20 cellular contexts compared by ENCODE assay signal in genomic region chr19:38640368-38640767, GRCh38. TPM values are rescaled to one million over a fixed set of nuclear protein-coding genes. Genes with fewer than 3 reads are reported as not detected.
DNase-seq lines count a peak whose midpoint lies in the region; ATAC-seq and TF ChIP-seq lines count a peak whose summit lies in the region.
"Had no signal": no experiment of that assay in that cellular context is flagged by ENCODE, and none has a peak within 500 bp of the region (broad histone marks: within the 10 kb centered on the region; RNA-seq: fewer than 3 reads in every experiment).

No MANE protein-coding gene starts in this region.

- peak overlapping the region in 6 of 12 donors; percentile 1 to 35 (median 18) for H3K4me3 ChIP-seq in heart left ventricle
- H3K4me3 ChIP-seq in lower lobe of right lung = no peak overlapping the region
- H3K4me3 ChIP-seq: SK-N-MC had no signal

- H3K27me3 Mint-ChIP-seq in type B pancreatic cell = no peaks in the 10 kb centered on the region
- no peaks in the 10 kb centered on the region for H3K27me3 Mint-ChIP-seq in activated naive CD8-positive, alpha-beta T cell treated with anti-CD3 and anti-CD28 coated beads for 36 hours
- H3K27me3 Mint-ChIP-seq: CD4-positive, CD25-positive, alpha-beta regulatory T cell; dendritic cell treated with granulocyte-macrophage colony-stimulating factor and Interleukin-4, amounts not matched to agents 40 ng/mL and 50 ng/mL, for 4 days; IgD-negative memory B cell; stimulated activated naive CD8-positive, alpha-beta T cell treated with anti-CD3 and anti-CD28 coated beads, Interleukin-15, Interleukin-2, amounts not matched to agents 100 ng/mL and 50 ng/mL, for 24 hours had no signal

- peak in 3 of 5 donors; percentile 32 to 64 (median 54) for DNase-seq in heart left ventricle
- no peak for DNase-seq in cardiac septum (ENCODE audit: low spot score)
- DNase-seq in lower lobe of right lung = no peak
- DNase-seq in type B pancreatic cell (ENCODE audit: extremely low spot score, unreplicated experiment) = no peak
- no peak for DNase-seq in activated naive CD8-positive, alpha-beta T cell treated with anti-CD3 and anti-CD28 coated beads for 36 hours
- no peak for DNase-seq in MV-4-11 (lab: John Stamatoyannopoulos, UW)
- DNase-seq: activated naive CD4-positive, alpha-beta T cell treated with anti-CD3 and anti-CD28 coated beads, Interleukin-2, amount 50 U/mL, for 16 hours; CD4-positive, CD25-positive, alpha-beta regulatory T cell; H7; NCI-H1048; NCI-H526 treated with DMSO at 0.1 percent for 48 hours; stimulated activated CD4-positive, alpha-beta T cell treated with anti-CD3 and anti-CD28 coated beads, Interleukin-15, amount 100 ng/mL, for 24 hours; T1000 had no signal

- ATAC-seq in heart left ventricle (peak in 3 of 4 donors; percentile 28 to 72 (median 34)), esophagus mucosa (peak; percentile 45), lower lobe of right lung (no peak), GM19324 (IDR thresholded peaks at IDR 0.05; ENCODE audit: low FRiP score, unreplicated experiment) (no peak)

- H3K36me3 ChIP-seq in heart left ventricle (peaks cover 0 to 30% (median 16%) of the 10 kb centered on the region in 9 donors), lower lobe of right lung (peaks cover 9% of the 10 kb centered on the region)

- intact Hi-C loops in heart left ventricle (cut with DNase I) = no loop called here
- intact Hi-C loops in cardiac septum (cut with DNase I) = loop anchor here (10.0 kb wide), 1 partner anchor 194 kb away; the partner anchor contains the start of gene ECH1
- intact Hi-C loops in lower lobe of right lung (cut with DNase I) = no loop called here

- peak in 3 of 12 donors; percentile 10 to 29 (median 14) for TF ChIP-seq CTCF in heart left ventricle (IDR thresholded peaks at IDR 0.05)
- no peak for TF ChIP-seq CTCF in lower lobe of right lung (IDR thresholded peaks at IDR 0.05)
- no peak for TF ChIP-seq CTCF in type B pancreatic cell (conservative IDR thresholded peaks at IDR 0.05)

- H3K27me3 ChIP-seq in heart left ventricle (no peaks in the 10 kb centered on the region), lower lobe of right lung (ENCODE audit: low read depth) (no peaks in the 10 kb centered on the region)

- no peaks in the 10 kb centered on the region for H3K9me3 ChIP-seq in heart left ventricle
- H3K9me3 ChIP-seq in lower lobe of right lung = no peaks in the 10 kb centered on the region

- WGBS in heart left ventricle, 4 donors = 51 to 73% (median 65%) methylated on average over 4 of the region's 4 CpGs

- peaks cover 0 to 49% (median 32%) of the 10 kb centered on the region in 12 donors for H3K4me1 ChIP-seq in heart left ventricle
- H3K4me1 ChIP-seq in lower lobe of right lung = peaks cover 26% of the 10 kb centered on the region

- H3K4me1 Mint-ChIP-seq in type B pancreatic cell (ENCODE audit: unreplicated experiment) = peaks cover 13% of the 10 kb centered on the region
- H3K4me1 Mint-ChIP-seq in activated naive CD8-positive, alpha-beta T cell treated with anti-CD3 and anti-CD28 coated beads for 36 hours = peaks cover 19% of the 10 kb centered on the region
- H3K4me1 Mint-ChIP-seq: nephron had no signal

- H3K27ac ChIP-seq in heart left ventricle = peak overlapping the region; percentile 62 to 95 (median 80)
- peak overlapping the region; percentile 37 for H3K27ac ChIP-seq in lower lobe of right lung
- H3K27ac ChIP-seq: SK-N-MC had no signal

- H3K36me3 Mint-ChIP-seq in type B pancreatic cell = peaks cover 7% of the 10 kb centered on the region
- H3K36me3 Mint-ChIP-seq in activated naive CD8-positive, alpha-beta T cell treated with anti-CD3 and anti-CD28 coated beads for 36 hours = peaks cover 11% of the 10 kb centered on the region

- H3K27ac Mint-ChIP-seq in type B pancreatic cell = peak overlapping the region; percentile 90
- H3K27ac Mint-ChIP-seq in activated naive CD8-positive, alpha-beta T cell treated with anti-CD3 and anti-CD28 coated beads for 36 hours = no peak overlapping the region
- H3K27ac Mint-ChIP-seq: CD4-positive, CD25-positive, alpha-beta regulatory T cell; dendritic cell treated with granulocyte-macrophage colony-stimulating factor and Interleukin-4, amounts not matched to agents 40 ng/mL and 50 ng/mL, for 4 days; IgD-negative memory B cell; nephron; stimulated activated naive CD8-positive, alpha-beta T cell treated with anti-CD3 and anti-CD28 coated beads, Interleukin-15, Interleukin-2, amounts not matched to agents 100 ng/mL and 50 ng/mL, for 24 hours had no signal

- TF ChIP-seq POLR2A in heart left ventricle (IDR thresholded peaks at IDR 0.05) = no peak

- H3K9me3 Mint-ChIP-seq in type B pancreatic cell = peaks cover 3% of the 10 kb centered on the region
- H3K9me3 Mint-ChIP-seq in activated naive CD8-positive, alpha-beta T cell treated with anti-CD3 and anti-CD28 coated beads for 36 hours = no peaks in the 10 kb centered on the region
- H3K9me3 Mint-ChIP-seq: CD4-positive, CD25-positive, alpha-beta regulatory T cell; dendritic cell treated with granulocyte-macrophage colony-stimulating factor and Interleukin-4, amounts not matched to agents 40 ng/mL and 50 ng/mL, for 4 days; IgD-negative memory B cell; nephron; stimulated activated naive CD8-positive, alpha-beta T cell treated with anti-CD3 and anti-CD28 coated beads, Interleukin-15, Interleukin-2, amounts not matched to agents 100 ng/mL and 50 ng/mL, for 24 hours had no signal

- H3K4me3 Mint-ChIP-seq in type B pancreatic cell = no peak overlapping the region
- no peak overlapping the region for H3K4me3 Mint-ChIP-seq in activated naive CD8-positive, alpha-beta T cell treated with anti-CD3 and anti-CD28 coated beads for 36 hours
- H3K4me3 Mint-ChIP-seq: CD4-positive, CD25-positive, alpha-beta regulatory T cell; dendritic cell treated with granulocyte-macrophage colony-stimulating factor and Interleukin-4, amounts not matched to agents 40 ng/mL and 50 ng/mL, for 4 days; nephron; stimulated activated naive CD8-positive, alpha-beta T cell treated with anti-CD3 and anti-CD28 coated beads, Interleukin-15, Interleukin-2, amounts not matched to agents 100 ng/mL and 50 ng/mL, for 24 hours had no signal

RNA-seq across cellular contexts. Expression of gene ACTN4, which starts 7.1 kb away (rescaled TPM):
- 100 to 1,000 TPM; 124 to 307 (median 154) TPM for total RNA-seq in heart left ventricle
- polyA plus RNA-seq in heart left ventricle = 100 to 1,000 TPM; 100 to 107 TPM
- 190 TPM for total RNA-seq in cardiac septum
- total RNA-seq in esophagus mucosa = 455 TPM
- 454 TPM for total RNA-seq in lower lobe of right lung
- 475 and 776 TPM in 2 replicates for total RNA-seq in type B pancreatic cell (ENCODE audit: low replicate concordance)
- total RNA-seq in activated naive CD8-positive, alpha-beta T cell treated with anti-CD3 and anti-CD28 coated beads for 36 hours = 100 to 1,000 TPM; 160 to 171 TPM

RNA-seq across cellular contexts. Expression of gene EIF3K, which starts 21.4 kb away (rescaled TPM):
- total RNA-seq in heart left ventricle (1,000 to 10,000 TPM in 1 of 9 donors, 100 to 1,000 TPM in 8; 447 to 1,239 (median 596) TPM), cardiac septum (483 TPM), esophagus mucosa (304 TPM), lower lobe of right lung (229 TPM), type B pancreatic cell (ENCODE audit: low replicate concordance) (274 and 310 TPM in 2 replicates)
- 100 to 1,000 TPM; 761 to 801 TPM for polyA plus RNA-seq in heart left ventricle
- 100 to 1,000 TPM; 312 to 321 TPM for total RNA-seq in activated naive CD8-positive, alpha-beta T cell treated with anti-CD3 and anti-CD28 coated beads for 36 hours

RNA-seq across cellular contexts. Expression of gene MAP4K1, which starts 22.6 kb away (rescaled TPM):
- total RNA-seq in heart left ventricle (1 to 10 TPM; 1.2 to 9.9 (median 2.7) TPM), cardiac septum (1.5 TPM), esophagus mucosa (3.4 TPM), lower lobe of right lung (11.4 TPM), type B pancreatic cell (ENCODE audit: low replicate concordance) (2.4 and 16.8 TPM in 2 replicates)
- 1 to 10 TPM in 1 of 2 donors, under 1 TPM in 1; 0.69 to 2.7 TPM for polyA plus RNA-seq in heart left ventricle
- total RNA-seq in activated naive CD8-positive, alpha-beta T cell treated with anti-CD3 and anti-CD28 coated beads for 36 hours = 100 to 1,000 TPM; 169 TPM

Comparison
In these comparisons a context has a peak if more than half of its experiments do, and no peak if none do; other contexts are left out.
1. DNase-seq: peak in heart left ventricle (3 of 5); none in cardiac septum (single experiment), lower lobe of right lung (single experiment), type B pancreatic cell (single experiment), activated naive CD8-positive, alpha-beta T cell treated with anti-CD3 and anti-CD28 coated beads for 36 hours (single experiment) and MV-4-11 (single experiment).
2. ATAC-seq: peak in heart left ventricle (3 of 4) and esophagus mucosa (single experiment); none in lower lobe of right lung (0 of 2) and GM19324 (single experiment).